Comparison of ENCODE assay signal across 1 cellular context in the genomic region with DNA sequence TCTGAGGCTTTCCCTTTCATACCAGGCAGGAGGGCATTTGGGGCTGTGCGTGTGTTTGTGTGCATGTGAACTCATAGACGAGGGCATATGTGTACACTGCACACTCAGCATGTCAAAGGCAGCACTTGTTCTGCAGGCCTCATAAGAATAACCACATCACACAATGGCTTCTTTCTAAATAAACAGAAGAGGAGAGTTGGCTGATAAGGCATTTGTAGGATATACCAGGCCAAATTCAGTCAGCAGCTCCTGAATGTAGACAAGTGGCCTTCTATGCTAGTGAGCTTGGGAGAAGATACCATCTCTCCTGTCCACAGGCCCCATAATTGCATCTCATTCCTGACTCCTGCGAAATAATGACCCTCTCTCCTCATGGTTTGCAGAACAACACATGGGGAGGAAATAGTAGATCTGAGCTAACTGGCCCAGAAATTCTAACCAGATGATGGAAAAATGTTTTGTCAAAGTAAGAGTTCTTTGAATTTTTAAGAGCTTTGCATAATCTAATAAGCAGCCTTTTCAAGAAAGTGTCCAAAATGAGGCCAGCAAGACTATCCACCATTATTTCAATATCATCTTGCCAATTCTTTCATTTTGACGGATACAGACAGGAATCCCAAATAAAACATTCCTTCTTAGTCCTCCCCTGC.
TF ChIP-seq lines count a peak whose summit lies in the region.

No MANE protein-coding gene starts in this region.

TF ChIP-seq in SK-N-SH, 30 proteins besides CTCF, POLR2A, EP300 and RAD21 (continued from another document):
- TF ChIP-seq, protein P1, sequence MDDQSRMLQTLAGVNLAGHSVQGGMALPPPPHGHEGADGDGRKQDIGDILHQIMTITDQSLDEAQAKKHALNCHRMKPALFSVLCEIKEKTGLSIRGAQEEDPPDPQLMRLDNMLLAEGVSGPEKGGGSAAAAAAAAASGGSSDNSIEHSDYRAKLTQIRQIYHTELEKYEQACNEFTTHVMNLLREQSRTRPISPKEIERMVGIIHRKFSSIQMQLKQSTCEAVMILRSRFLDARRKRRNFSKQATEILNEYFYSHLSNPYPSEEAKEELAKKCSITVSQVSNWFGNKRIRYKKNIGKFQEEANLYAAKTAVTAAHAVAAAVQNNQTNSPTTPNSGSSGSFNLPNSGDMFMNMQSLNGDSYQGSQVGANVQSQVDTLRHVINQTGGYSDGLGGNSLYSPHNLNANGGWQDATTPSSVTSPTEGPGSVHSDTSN (IDR thresholded peaks at IDR 0.05) = no peak
- TF ChIP-seq FOXM1 (IDR thresholded peaks at IDR 0.05; ENCODE audit: low read depth) (no peak), MEF2A (IDR thresholded peaks at IDR 0.05; ENCODE audit: borderline replicate concordance, low read depth) (no peak), EZH2phosphoT487 (IDR thresholded peaks at IDR 0.05; ENCODE audit: borderline replicate concordance, low read depth) (no peak), SIN3A (IDR thresholded peaks at IDR 0.05; ENCODE audit: borderline replicate concordance, low read depth, low read length) (no peak), NRF1 (IDR thresholded peaks at IDR 0.05; ENCODE audit: low read depth, low read length) (no peak), FOXJ3 (CRISPR knock-in tag; IDR thresholded peaks at IDR 0.05) (no peak), POLR2AphosphoS5 (IDR thresholded peaks at IDR 0.05; ENCODE audit: low read depth, low read length) (no peak), ELF1 (IDR thresholded peaks at IDR 0.05) (no peak)
- TF ChIP-seq, protein P2, sequence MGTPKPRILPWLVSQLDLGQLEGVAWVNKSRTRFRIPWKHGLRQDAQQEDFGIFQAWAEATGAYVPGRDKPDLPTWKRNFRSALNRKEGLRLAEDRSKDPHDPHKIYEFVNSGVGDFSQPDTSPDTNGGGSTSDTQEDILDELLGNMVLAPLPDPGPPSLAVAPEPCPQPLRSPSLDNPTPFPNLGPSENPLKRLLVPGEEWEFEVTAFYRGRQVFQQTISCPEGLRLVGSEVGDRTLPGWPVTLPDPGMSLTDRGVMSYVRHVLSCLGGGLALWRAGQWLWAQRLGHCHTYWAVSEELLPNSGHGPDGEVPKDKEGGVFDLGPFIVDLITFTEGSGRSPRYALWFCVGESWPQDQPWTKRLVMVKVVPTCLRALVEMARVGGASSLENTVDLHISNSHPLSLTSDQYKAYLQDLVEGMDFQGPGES (IDR thresholded peaks at IDR 0.05; ENCODE audit: low read depth, low read length) = no peak
- TF ChIP-seq, protein P3, sequence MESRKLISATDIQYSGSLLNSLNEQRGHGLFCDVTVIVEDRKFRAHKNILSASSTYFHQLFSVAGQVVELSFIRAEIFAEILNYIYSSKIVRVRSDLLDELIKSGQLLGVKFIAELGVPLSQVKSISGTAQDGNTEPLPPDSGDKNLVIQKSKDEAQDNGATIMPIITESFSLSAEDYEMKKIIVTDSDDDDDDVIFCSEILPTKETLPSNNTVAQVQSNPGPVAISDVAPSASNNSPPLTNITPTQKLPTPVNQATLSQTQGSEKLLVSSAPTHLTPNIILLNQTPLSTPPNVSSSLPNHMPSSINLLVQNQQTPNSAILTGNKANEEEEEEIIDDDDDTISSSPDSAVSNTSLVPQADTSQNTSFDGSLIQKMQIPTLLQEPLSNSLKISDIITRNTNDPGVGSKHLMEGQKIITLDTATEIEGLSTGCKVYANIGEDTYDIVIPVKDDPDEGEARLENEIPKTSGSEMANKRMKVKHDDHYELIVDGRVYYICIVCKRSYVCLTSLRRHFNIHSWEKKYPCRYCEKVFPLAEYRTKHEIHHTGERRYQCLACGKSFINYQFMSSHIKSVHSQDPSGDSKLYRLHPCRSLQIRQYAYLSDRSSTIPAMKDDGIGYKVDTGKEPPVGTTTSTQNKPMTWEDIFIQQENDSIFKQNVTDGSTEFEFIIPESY (IDR thresholded peaks at IDR 0.05; ENCODE audit: borderline replicate concordance, low read depth) = no peak
